ENCODE assay signal across 25 cellular contexts in the genomic region with DNA sequence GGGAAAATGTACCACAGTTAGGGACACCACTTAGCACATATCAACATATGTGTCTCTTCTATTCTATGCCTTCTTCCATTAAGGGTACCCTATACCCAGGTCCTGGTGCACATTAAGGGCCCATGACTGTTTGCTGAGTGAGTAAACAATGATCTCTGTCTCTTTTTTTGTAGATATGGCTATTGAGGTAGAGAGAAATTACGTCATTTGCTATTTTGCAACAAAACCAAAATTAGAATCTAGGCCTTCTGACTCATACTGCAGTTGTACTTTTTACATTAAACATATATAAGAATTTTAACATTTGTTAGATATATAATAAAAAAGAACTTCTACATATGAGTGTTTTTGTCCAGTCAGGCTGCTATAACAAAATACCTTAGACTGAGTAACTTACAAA.
"Had no signal": no experiment of that assay in that cellular context is flagged by ENCODE, and none has a peak within 500 bp of the region (broad histone marks: within the 10 kb centered on the region; RNA-seq: fewer than 3 reads in every experiment).

No MANE protein-coding gene starts in this region.

- DNase-seq: activated CD4-positive, alpha-beta memory T cell treated with anti-CD3 and anti-CD28 coated beads, Interleukin-2, amount 10 ng/mL, durations not matched to agents 7 days and 5 days; activated CD4-positive, alpha-beta T cell treated with anti-CD3 and anti-CD28 coated beads for 1 hour; activated CD4-positive, alpha-beta T cell treated with anti-CD3 and anti-CD28 coated beads, Interleukin-2, amount 10 ng/mL, durations not matched to agents 7 days and 5 days; activated CD8-positive, alpha-beta memory T cell treated with anti-CD3 and anti-CD28 coated beads, Interleukin-2, amount 50 U/mL, for 48 hours; activated gamma-delta T cell treated with Interleukin-2 at 50 U/mL for 16 hours; activated naive CD4-positive, alpha-beta T cell treated with anti-CD3 and anti-CD28 coated beads, Interleukin-2, amount 50 U/mL, for 16 hours; activated T-cell treated with anti-CD3 and anti-CD28 coated beads, Interleukin-2, amount 50 U/mL, for 24 hours; amygdala; cerebellar nuclear complex; dorsolateral prefrontal cortex; effector memory CD4-positive, alpha-beta T cell; erythroblast; foreskin keratinocyte; heart left ventricle; hypothalamus; immature natural killer cell; naive B cell; nephron progenitor cell; ovary; retina; stimulated activated CD4-positive, alpha-beta T cell treated with anti-CD3 and anti-CD28 coated beads, Interleukin-2, amount 100 ng/mL, for 24 hours; stimulated activated naive B cell treated with anti-CD40 and anti-IgM and Interleukin-4, amounts not matched to agents 10 μg/mL and 1 μg/mL and 100 μg/mL, for 72 hours had no signal

- H3K4me3 ChIP-seq: coronary artery, dorsolateral prefrontal cortex, heart left ventricle, ovary, smooth muscle cell, tibial nerve had no signal
